11 cellular contexts compared by ENCODE assay signal in the genomic region with DNA sequence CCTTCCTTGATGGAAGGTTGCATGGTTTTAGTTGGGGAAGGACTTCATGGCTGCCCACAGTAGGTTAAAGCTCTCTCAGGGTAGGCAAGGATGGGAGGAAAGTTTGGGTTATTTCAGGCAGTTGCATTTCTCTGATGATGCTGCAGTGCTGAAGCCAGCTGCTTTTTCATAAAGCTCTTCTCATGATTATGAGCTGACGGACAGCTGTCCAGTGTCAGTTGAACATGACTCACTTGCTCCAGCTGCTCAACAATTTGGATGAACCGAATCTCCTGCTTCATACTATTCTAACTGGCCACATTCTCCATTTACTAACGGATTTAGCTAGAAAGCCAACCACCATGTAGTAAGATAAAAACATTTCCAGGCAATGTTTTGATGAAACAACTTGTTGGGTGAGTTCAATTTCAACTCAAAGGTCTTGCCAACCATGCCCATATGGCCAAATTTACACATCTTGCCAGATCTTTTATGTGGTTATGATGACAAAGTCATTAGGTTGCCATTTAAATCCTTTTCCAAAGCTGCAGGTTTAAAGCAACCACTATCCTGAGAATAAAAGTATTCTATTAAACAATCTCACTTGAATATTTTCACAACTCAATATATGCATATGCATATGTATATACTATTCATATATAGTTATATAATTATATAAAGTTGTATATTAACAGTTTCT.
"Had no signal": no experiment of that assay in that cellular context is flagged by ENCODE, and none has a peak within 500 bp of the region (broad histone marks: within the 10 kb centered on the region; RNA-seq: fewer than 3 reads in every experiment).

No MANE protein-coding gene starts in this region.

- H3K27me3 Mint-ChIP-seq: activated naive CD4-positive, alpha-beta T cell treated with anti-CD3 and anti-CD28 coated beads, Interleukin-2, amount 10 ng/mL, durations not matched to agents 7 days and 5 days; memory B cell had no signal

- H3K36me3 ChIP-seq: esophagus muscularis mucosa, left ventricle myocardium inferior, ovary, tibial artery, vagina had no signal

- H3K27me3 ChIP-seq: esophagus muscularis mucosa, foreskin keratinocyte, ovary, tibial artery, vagina had no signal

- H3K4me1 Mint-ChIP-seq: activated naive CD4-positive, alpha-beta T cell treated with anti-CD3 and anti-CD28 coated beads, Interleukin-2, amount 10 ng/mL, durations not matched to agents 7 days and 5 days; memory B cell; stimulated activated effector memory CD8-positive, alpha-beta T cell treated with anti-CD3 and anti-CD28 coated beads, Interleukin-12 subunit alpha, Interleukin-12 subunit beta, amount 100 ng/mL, for 72 hours had no signal

- H3K9me3 Mint-ChIP-seq: activated naive CD4-positive, alpha-beta T cell treated with anti-CD3 and anti-CD28 coated beads, Interleukin-2, amount 10 ng/mL, durations not matched to agents 7 days and 5 days; activated T-helper 2 cell treated with anti-CD3 and anti-CD28 coated beads, Interferon-gamma antibody, Interleukin-2, Interleukin-4, amounts not matched to agents 10 μg/mL and 5 μg/mL and 100 μg/mL, durations not matched to agents 14 hours and 24 hours and 36 hours; memory B cell had no signal

- ATAC-seq: foreskin keratinocyte; stimulated activated effector memory CD8-positive, alpha-beta T cell treated with anti-CD3 and anti-CD28 coated beads, Interleukin-12 subunit alpha, Interleukin-12 subunit beta, amount 100 ng/mL, for 72 hours had no signal

- H3K4me3 ChIP-seq: esophagus muscularis mucosa, left ventricle myocardium inferior, ovary, smooth muscle cell, tibial artery, vagina had no signal

- H3K4me3 Mint-ChIP-seq: activated naive CD4-positive, alpha-beta T cell treated with anti-CD3 and anti-CD28 coated beads, Interleukin-2, amount 10 ng/mL, durations not matched to agents 7 days and 5 days; memory B cell; stimulated activated effector memory CD8-positive, alpha-beta T cell treated with anti-CD3 and anti-CD28 coated beads, Interleukin-12 subunit alpha, Interleukin-12 subunit beta, amount 100 ng/mL, for 72 hours had no signal

- H3K27ac Mint-ChIP-seq: activated naive CD4-positive, alpha-beta T cell treated with anti-CD3 and anti-CD28 coated beads, Interleukin-2, amount 10 ng/mL, durations not matched to agents 7 days and 5 days; activated T-helper 2 cell treated with anti-CD3 and anti-CD28 coated beads, Interferon-gamma antibody, Interleukin-2, Interleukin-4, amounts not matched to agents 10 μg/mL and 5 μg/mL and 100 μg/mL, durations not matched to agents 14 hours and 24 hours and 36 hours; memory B cell; stimulated activated effector memory CD8-positive, alpha-beta T cell treated with anti-CD3 and anti-CD28 coated beads, Interleukin-12 subunit alpha, Interleukin-12 subunit beta, amount 100 ng/mL, for 72 hours had no signal

- H3K9me3 ChIP-seq: esophagus muscularis mucosa, ovary, tibial artery, vagina had no signal

- H3K36me3 Mint-ChIP-seq: activated naive CD4-positive, alpha-beta T cell treated with anti-CD3 and anti-CD28 coated beads, Interleukin-2, amount 10 ng/mL, durations not matched to agents 7 days and 5 days; memory B cell; stimulated activated effector memory CD8-positive, alpha-beta T cell treated with anti-CD3 and anti-CD28 coated beads, Interleukin-12 subunit alpha, Interleukin-12 subunit beta, amount 100 ng/mL, for 72 hours had no signal

- H3K4me2 ChIP-seq: smooth muscle cell had no signal

- H3K27ac ChIP-seq: esophagus muscularis mucosa, foreskin keratinocyte, left ventricle myocardium inferior, ovary, tibial artery, vagina had no signal

- DNase-seq: activated naive CD4-positive, alpha-beta T cell treated with anti-CD3 and anti-CD28 coated beads, Interleukin-2, amount 10 ng/mL, durations not matched to agents 7 days and 5 days; foreskin keratinocyte; left ventricle myocardium inferior; ovary; tibial artery had no signal

- H3K4me1 ChIP-seq: esophagus muscularis mucosa, foreskin keratinocyte, left ventricle myocardium inferior, tibial artery, vagina had no signal
